ENCODE assay signal across 9 cellular contexts in genomic region chr3:33855884-33856546, GRCh38. TPM values are rescaled to one million over a fixed set of nuclear protein-coding genes. Genes with fewer than 3 reads are reported as not detected.
DNase-seq lines count a peak whose midpoint lies in the region; ATAC-seq and TF ChIP-seq lines count a peak whose summit lies in the region.
"Had no signal": no experiment of that assay in that cellular context is flagged by ENCODE, and none has a peak within 500 bp of the region (broad histone marks: within the 10 kb centered on the region; RNA-seq: fewer than 3 reads in every experiment).

No MANE protein-coding gene starts in this region.

- H3K4me3 ChIP-seq in fibroblast of mammary gland (ENCODE audit: control insufficient read depth, low read depth, low read length) = no peak overlapping the region

- H3K4me1 Mint-ChIP-seq in activated naive CD4-positive, alpha-beta T cell treated with anti-CD3 and anti-CD28 coated beads for 36 hours (ENCODE audit: low read depth) = peaks cover 26% of the 10 kb centered on the region
- peaks cover 21% of the 10 kb centered on the region for H3K4me1 Mint-ChIP-seq in activated CD4-positive, alpha-beta memory T cell treated with anti-CD3 and anti-CD28 coated beads for 36 hours (ENCODE audit: low read depth)
- no peaks in the 10 kb centered on the region for H3K4me1 Mint-ChIP-seq in stimulated activated memory B cell treated with anti-CD40 and anti-IgM and Interleukin-4, amounts not matched to agents 10 μg/mL and 1 μg/mL and 100 μg/mL, for 72 hours

- no peaks in the 10 kb centered on the region for H3K27me3 Mint-ChIP-seq in activated naive CD4-positive, alpha-beta T cell treated with anti-CD3 and anti-CD28 coated beads for 36 hours (ENCODE audit: low read depth)
- H3K27me3 Mint-ChIP-seq in activated CD4-positive, alpha-beta memory T cell treated with anti-CD3 and anti-CD28 coated beads for 36 hours = no peaks in the 10 kb centered on the region
- H3K27me3 Mint-ChIP-seq in stimulated activated memory B cell treated with anti-CD40 and anti-IgM and Interleukin-4, amounts not matched to agents 10 μg/mL and 1 μg/mL and 100 μg/mL, for 72 hours = no peaks in the 10 kb centered on the region

- no peak for ATAC-seq in stimulated activated memory B cell treated with anti-CD40 and anti-IgM and Interleukin-4, amounts not matched to agents 10 μg/mL and 1 μg/mL and 100 μg/mL, for 72 hours
- ATAC-seq in GM21723 (IDR thresholded peaks at IDR 0.05; ENCODE audit: unreplicated experiment) = no peak
- no peak for ATAC-seq in GM21367 (IDR thresholded peaks at IDR 0.05; ENCODE audit: unreplicated experiment)

- DNase-seq in activated naive CD4-positive, alpha-beta T cell treated with anti-CD3 and anti-CD28 coated beads for 36 hours = no peak
- no peak for DNase-seq in activated naive CD4-positive, alpha-beta T cell treated with Interleukin-2 at 50 U/mL for 16 hours
- DNase-seq in activated CD4-positive, alpha-beta memory T cell treated with anti-CD3 and anti-CD28 coated beads for 36 hours = no peak
- peak; percentile 26 for DNase-seq in fibroblast of mammary gland (ENCODE audit: low read depth)
- no peak for DNase-seq in activated CD4-positive, CD25-positive, alpha-beta regulatory T cell (lab: John Stamatoyannopoulos, UW)
- DNase-seq: activated CD4-positive, alpha-beta T cell treated with anti-CD3 and anti-CD28 coated beads for 1 hour had no signal

- peak overlapping the region; percentile 69 for H3K27ac Mint-ChIP-seq in activated naive CD4-positive, alpha-beta T cell treated with anti-CD3 and anti-CD28 coated beads for 36 hours
- H3K27ac Mint-ChIP-seq in activated CD4-positive, alpha-beta memory T cell treated with anti-CD3 and anti-CD28 coated beads for 36 hours = peak overlapping the region; percentile 69
- peak overlapping the region; percentile 5 for H3K27ac Mint-ChIP-seq in stimulated activated memory B cell treated with anti-CD40 and anti-IgM and Interleukin-4, amounts not matched to agents 10 μg/mL and 1 μg/mL and 100 μg/mL, for 72 hours

- intact Hi-C loops in activated naive CD4-positive, alpha-beta T cell treated with anti-CD3 and anti-CD28 coated beads for 36 hours (cut with micrococcal nuclease) = loop anchor here (2.0 kb wide), 1 partner anchor 57 kb away; the partner anchor contains the start of gene PDCD6IP
- intact Hi-C loops in activated CD4-positive, alpha-beta memory T cell treated with anti-CD3 and anti-CD28 coated beads for 36 hours (cut with micrococcal nuclease) = no loop called here

- H3K36me3 Mint-ChIP-seq in activated naive CD4-positive, alpha-beta T cell treated with anti-CD3 and anti-CD28 coated beads for 36 hours (ENCODE audit: low read depth) = peaks cover 33% of the 10 kb centered on the region
- H3K36me3 Mint-ChIP-seq in activated CD4-positive, alpha-beta memory T cell treated with anti-CD3 and anti-CD28 coated beads for 36 hours = peaks cover 45% of the 10 kb centered on the region
- H3K36me3 Mint-ChIP-seq in stimulated activated memory B cell treated with anti-CD40 and anti-IgM and Interleukin-4, amounts not matched to agents 10 μg/mL and 1 μg/mL and 100 μg/mL, for 72 hours = peaks cover 64% of the 10 kb centered on the region

- CTCF ChIA-PET in activated naive CD4-positive, alpha-beta T cell treated with anti-CD3 and anti-CD28 coated beads for 36 hours (lab: Charles Lee) = no interaction called here
- CTCF ChIA-PET in activated CD4-positive, alpha-beta memory T cell treated with anti-CD3 and anti-CD28 coated beads for 36 hours (lab: Charles Lee) = no interaction called here

- no peaks in the 10 kb centered on the region for H3K9me3 Mint-ChIP-seq in activated naive CD4-positive, alpha-beta T cell treated with anti-CD3 and anti-CD28 coated beads for 36 hours
- no peaks in the 10 kb centered on the region for H3K9me3 Mint-ChIP-seq in activated CD4-positive, alpha-beta memory T cell treated with anti-CD3 and anti-CD28 coated beads for 36 hours
- no peaks in the 10 kb centered on the region for H3K9me3 Mint-ChIP-seq in stimulated activated memory B cell treated with anti-CD40 and anti-IgM and Interleukin-4, amounts not matched to agents 10 μg/mL and 1 μg/mL and 100 μg/mL, for 72 hours

- TF ChIP-seq CTCF in fibroblast of mammary gland (conservative IDR thresholded peaks at IDR 0.05; ENCODE audit: control insufficient read depth, insufficient read depth, low read depth, low read length) = no peak

- no peak overlapping the region for H3K4me3 Mint-ChIP-seq in activated naive CD4-positive, alpha-beta T cell treated with anti-CD3 and anti-CD28 coated beads for 36 hours
- no peak overlapping the region for H3K4me3 Mint-ChIP-seq in activated CD4-positive, alpha-beta memory T cell treated with anti-CD3 and anti-CD28 coated beads for 36 hours
- no peak overlapping the region for H3K4me3 Mint-ChIP-seq in stimulated activated memory B cell treated with anti-CD40 and anti-IgM and Interleukin-4, amounts not matched to agents 10 μg/mL and 1 μg/mL and 100 μg/mL, for 72 hours

- POLR2A ChIA-PET in activated CD4-positive, alpha-beta memory T cell treated with anti-CD3 and anti-CD28 coated beads for 36 hours (lab: Charles Lee) = no interaction called here

RNA-seq across cellular contexts. Expression of gene PDCD6IP, which starts 57.6 kb away (rescaled TPM):
- total RNA-seq in activated naive CD4-positive, alpha-beta T cell treated with anti-CD3 and anti-CD28 coated beads for 36 hours = 100 to 1,000 TPM; 126 to 127 TPM
- total RNA-seq in activated CD4-positive, alpha-beta memory T cell treated with anti-CD3 and anti-CD28 coated beads for 36 hours = 100 to 1,000 TPM; 163 to 168 TPM

Comparison
In these comparisons a context has a peak if more than half of its experiments do, and no peak if none do; other contexts are left out.
1. H3K27ac Mint-ChIP-seq: peak in every context shown above with its lines; median percentile 69 in activated naive CD4-positive, alpha-beta T cell treated with anti-CD3 and anti-CD28 coated beads for 36 hours; 69 in activated CD4-positive, alpha-beta memory T cell treated with anti-CD3 and anti-CD28 coated beads for 36 hours; 5 in stimulated activated memory B cell treated with anti-CD40 and anti-IgM and Interleukin-4, amounts not matched to agents 10 μg/mL and 1 μg/mL and 100 μg/mL, for 72 hours.